Comparison of ENCODE assay signal across 8 cellular contexts in the genomic region with DNA sequence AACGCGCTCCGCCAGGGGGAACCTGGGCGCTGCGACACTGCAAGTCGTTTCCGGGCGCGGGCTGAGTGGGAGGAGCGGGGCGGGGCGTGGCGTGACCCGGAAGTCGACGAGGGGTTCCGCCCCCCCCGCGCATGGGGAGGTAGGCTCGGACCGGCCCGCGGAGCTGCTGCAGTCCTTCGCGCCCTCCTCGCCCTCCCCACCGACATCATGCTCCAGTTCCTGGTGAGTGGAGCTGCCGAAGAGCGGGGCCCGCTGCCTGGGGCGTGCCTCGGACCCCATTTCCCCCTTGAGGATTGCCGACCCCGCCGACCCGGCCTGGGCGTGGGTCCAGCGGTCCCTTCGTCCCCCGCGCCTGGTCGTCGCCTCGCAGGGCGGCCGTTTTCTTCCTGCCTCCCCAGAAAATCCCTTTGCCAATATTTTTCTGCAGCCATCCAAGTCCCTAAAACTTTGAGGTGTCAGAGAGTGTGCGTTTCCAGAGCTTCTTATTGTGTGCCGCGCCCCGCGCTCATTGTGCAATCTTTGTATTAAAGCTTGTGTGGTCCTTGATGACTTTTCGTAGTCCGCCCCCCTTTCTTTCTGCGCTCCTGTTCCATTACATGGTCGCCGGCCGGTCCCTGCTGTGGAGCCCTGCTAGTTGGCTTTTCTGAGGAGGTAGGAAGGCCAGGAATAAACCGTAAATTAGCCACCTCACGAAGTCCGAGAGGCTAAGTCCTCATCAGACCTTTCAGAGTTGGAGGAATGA. TPM values are rescaled to one million over a fixed set of nuclear protein-coding genes. Genes with fewer than 3 reads are reported as not detected.
DNase-seq lines count a peak whose midpoint lies in the region; ATAC-seq and TF ChIP-seq lines count a peak whose summit lies in the region.

A gene (plus strand): TSS at position 142 of the 742 bp plus-strand sequence.

- POLR2A ChIA-PET in naive thymus-derived CD4-positive, alpha-beta T cell (lab: Charles Lee) = interaction anchor here (1.0 to 2.7 kb wide), 9 partner anchors 9 to 319 kb away, joined by 3 to 11 read pairs (median 5); a partner anchor contains a TSS

- no peaks in the 10 kb centered on the region for H3K9me3 ChIP-seq in naive thymus-derived CD4-positive, alpha-beta T cell (ENCODE audit: control insufficient read depth in 2 of 3, low read length in 3 of 3)

- no peaks in the 10 kb centered on the region for H3K27me3 ChIP-seq in GM23338 (ENCODE audit: insufficient read depth)
- H3K27me3 ChIP-seq in naive thymus-derived CD4-positive, alpha-beta T cell (ENCODE audit: control insufficient read depth in 2 of 2, insufficient read depth in 2 of 2, low read length in 2 of 2) = no peaks in the 10 kb centered on the region

- no peaks in the 10 kb centered on the region; the same call in 2 of the 3 replicates for H3K9me3 Mint-ChIP-seq in GM23338
- peaks cover 0 to 7% (median 0%) of the 10 kb centered on the region in 11 donors for H3K9me3 Mint-ChIP-seq in naive thymus-derived CD4-positive, alpha-beta T cell
- peaks cover 3% of the 10 kb centered on the region for H3K9me3 Mint-ChIP-seq in stimulated activated memory B cell treated with anti-CD40 and anti-IgM and Interleukin-4, amounts not matched to agents 10 μg/mL and 1 μg/mL and 100 μg/mL, for 72 hours

- ATAC-seq in GM23338 = peak; percentile 92
- peak; percentile 99 for ATAC-seq in naive thymus-derived CD4-positive, alpha-beta T cell
- ATAC-seq in stimulated activated memory B cell treated with anti-CD40 and anti-IgM and Interleukin-4, amounts not matched to agents 10 μg/mL and 1 μg/mL and 100 μg/mL, for 72 hours = peak; percentile 97

- DNase-seq in EL (peak; percentile 93), GM23338 (ENCODE audit: low spot score) (peak; percentile 98), LHCN-M2 (ENCODE audit: low read depth) (peak; percentile 95), RKO (ENCODE audit: low spot score) (peak; percentile 98), fibroblast of gingiva (ENCODE audit: low read depth) (peak; percentile 97)
- peak; percentile 93 to 95 for DNase-seq in activated T-helper 1 cell treated with anti-CD3 and anti-CD28 coated beads, Interleukin-2, amount 50 U/mL, for 16 hours (ENCODE audit: low read depth in 1 of 2, low spot score in 1 of 2)
- DNase-seq in naive thymus-derived CD4-positive, alpha-beta T cell = peak; percentile 89 to 97 (median 94)

- peak; percentile 29 to 73 for TF ChIP-seq CTCF in GM23338 (conservative IDR thresholded peaks at IDR 0.05; ENCODE audit: low read depth in 2 of 2)

- peak within 1 kb of the TSS; percentile 91 for H3K4me2 ChIP-seq in GM23338

- peaks cover 51% of the 10 kb centered on the region for H3K79me2 ChIP-seq in GM23338 (replicated peaks; ENCODE audit: insufficient read depth)

- peak within 1 kb of the TSS; percentile 99 for H3K27ac Mint-ChIP-seq in GM23338
- peak within 1 kb of the TSS; percentile 80 to 95 (median 93) for H3K27ac Mint-ChIP-seq in naive thymus-derived CD4-positive, alpha-beta T cell
- H3K27ac Mint-ChIP-seq in stimulated activated memory B cell treated with anti-CD40 and anti-IgM and Interleukin-4, amounts not matched to agents 10 μg/mL and 1 μg/mL and 100 μg/mL, for 72 hours = peak within 1 kb of the TSS; percentile 91

- peak within 1 kb of the TSS; percentile 97 for H3K27ac ChIP-seq in GM23338 (ENCODE audit: low read depth)
- peak within 1 kb of the TSS; percentile 82 for H3K27ac ChIP-seq in naive thymus-derived CD4-positive, alpha-beta T cell (ENCODE audit: low read depth, low read length)

- H3K4me3 Mint-ChIP-seq in GM23338 = peak within 1 kb of the TSS; percentile 98
- peak within 1 kb of the TSS; percentile 86 to 98 (median 94) for H3K4me3 Mint-ChIP-seq in naive thymus-derived CD4-positive, alpha-beta T cell
- peak within 1 kb of the TSS; percentile 92 for H3K4me3 Mint-ChIP-seq in stimulated activated memory B cell treated with anti-CD40 and anti-IgM and Interleukin-4, amounts not matched to agents 10 μg/mL and 1 μg/mL and 100 μg/mL, for 72 hours

- peaks cover 6% of the 10 kb centered on the region for H3K27me3 Mint-ChIP-seq in GM23338 (ENCODE audit: insufficient read depth, low read depth, poor library complexity)
- no peaks in the 10 kb centered on the region for H3K27me3 Mint-ChIP-seq in naive thymus-derived CD4-positive, alpha-beta T cell
- H3K27me3 Mint-ChIP-seq in stimulated activated memory B cell treated with anti-CD40 and anti-IgM and Interleukin-4, amounts not matched to agents 10 μg/mL and 1 μg/mL and 100 μg/mL, for 72 hours = no peaks in the 10 kb centered on the region

- peaks cover 14% of the 10 kb centered on the region for H3K4me1 ChIP-seq in GM23338 (ENCODE audit: insufficient read depth)
- peaks cover 6 to 15% of the 10 kb centered on the region in 2 donors for H3K4me1 ChIP-seq in naive thymus-derived CD4-positive, alpha-beta T cell (ENCODE audit: control insufficient read depth in 2 of 2, insufficient read depth in 2 of 2, low read length in 2 of 2)

- no peaks in the 10 kb centered on the region for H4K20me1 ChIP-seq in GM23338 (replicated peaks; ENCODE audit: insufficient read depth)

- peak within 1 kb of the TSS; percentile 97 for H3K4me3 ChIP-seq in GM23338
- H3K4me3 ChIP-seq in naive thymus-derived CD4-positive, alpha-beta T cell (ENCODE audit: low read length) = peak within 1 kb of the TSS; percentile 91

- intact Hi-C loops in naive thymus-derived CD4-positive, alpha-beta T cell (cut with micrococcal nuclease) = loop anchor here (1.0 to 10.0 kb wide), 11 partner anchors 20 to 1345 kb away; a partner anchor contains a TSS

- peaks cover 13% of the 10 kb centered on the region; the same call in 1 of the 2 replicates for H3F3A ChIP-seq in GM23338 (replicated peaks; ENCODE audit: low read depth)

- H3K36me3 ChIP-seq in GM23338 (ENCODE audit: insufficient read depth) = no peaks in the 10 kb centered on the region
- H3K36me3 ChIP-seq in naive thymus-derived CD4-positive, alpha-beta T cell (ENCODE audit: control insufficient read depth in 2 of 3, insufficient read depth in 3 of 3, low read length in 3 of 3) = peaks cover 0 to 3% (median 0%) of the 10 kb centered on the region in 3 experiments

- H3K4me1 Mint-ChIP-seq in GM23338 = peaks cover 13% of the 10 kb centered on the region; the same call in 2 of the 3 replicates
- peaks cover 32 to 49% (median 43%) of the 10 kb centered on the region in 7 donors for H3K4me1 Mint-ChIP-seq in naive thymus-derived CD4-positive, alpha-beta T cell
- H3K4me1 Mint-ChIP-seq in stimulated activated memory B cell treated with anti-CD40 and anti-IgM and Interleukin-4, amounts not matched to agents 10 μg/mL and 1 μg/mL and 100 μg/mL, for 72 hours = peaks cover 39% of the 10 kb centered on the region

- no peaks in the 10 kb centered on the region for H3K9me2 ChIP-seq in GM23338 (ENCODE audit: insufficient read depth)

- CTCF ChIA-PET in naive thymus-derived CD4-positive, alpha-beta T cell (lab: Charles Lee) = interaction anchor here (1.2 to 2.0 kb wide), 3 partner anchors 11 to 348 kb away, joined by 5 to 8 read pairs (median 6); no protein-coding TSS in a partner anchor

- H2AFZ ChIP-seq in GM23338 = peak within 1 kb of the TSS; percentile 99

- peaks cover 11% of the 10 kb centered on the region; the same call in 2 of the 3 replicates for H3K36me3 Mint-ChIP-seq in GM23338 (ENCODE audit: low read depth)
- H3K36me3 Mint-ChIP-seq in naive thymus-derived CD4-positive, alpha-beta T cell = peaks cover 0 to 16% (median 7%) of the 10 kb centered on the region in 5 donors
- H3K36me3 Mint-ChIP-seq in stimulated activated memory B cell treated with anti-CD40 and anti-IgM and Interleukin-4, amounts not matched to agents 10 μg/mL and 1 μg/mL and 100 μg/mL, for 72 hours = peaks cover 17% of the 10 kb centered on the region

TF ChIP-seq in GM23338, 12 proteins besides CTCF, POLR2A, EP300 and RAD21 (continues in another document):
- no peak for TF ChIP-seq STAT1 (IDR thresholded peaks at IDR 0.05; ENCODE audit: unreplicated experiment)

RNA-seq across cellular contexts. Expression of the gene that starts here (rescaled TPM):
- 23.0 and 25.1 TPM in 2 replicates for total RNA-seq in GM23338 (2014; rRNA removed; shearing (Covaris generic))
- 71.8 and 78.4 TPM in 2 replicates for polyA plus RNA-seq in GM23338 (2016; fragmentation: Nextera tagmentation; extraction: Ambion mirVana)
- 21.6 and 26.7 TPM in 2 replicates for total RNA-seq in LHCN-M2 (2014; rRNA removed)
- 64.1 TPM for polyA plus RNA-seq in LHCN-M2 (2012)
- total RNA-seq in naive thymus-derived CD4-positive, alpha-beta T cell = 10 to 100 TPM; 18.0 to 33.0 (median 24.7) TPM
- 10 to 100 TPM; 31.9 to 64.4 TPM for polyA plus RNA-seq in naive thymus-derived CD4-positive, alpha-beta T cell

Comparison
In these comparisons a context has a peak if more than half of its experiments do, and no peak if none do; other contexts are left out.
1. Peak in every context shown above with its lines: DNase-seq, ATAC-seq, H3K4me3 ChIP-seq and H3K27ac ChIP-seq.